Comparison of ENCODE assay signal across 1 cellular context in the genomic region with DNA sequence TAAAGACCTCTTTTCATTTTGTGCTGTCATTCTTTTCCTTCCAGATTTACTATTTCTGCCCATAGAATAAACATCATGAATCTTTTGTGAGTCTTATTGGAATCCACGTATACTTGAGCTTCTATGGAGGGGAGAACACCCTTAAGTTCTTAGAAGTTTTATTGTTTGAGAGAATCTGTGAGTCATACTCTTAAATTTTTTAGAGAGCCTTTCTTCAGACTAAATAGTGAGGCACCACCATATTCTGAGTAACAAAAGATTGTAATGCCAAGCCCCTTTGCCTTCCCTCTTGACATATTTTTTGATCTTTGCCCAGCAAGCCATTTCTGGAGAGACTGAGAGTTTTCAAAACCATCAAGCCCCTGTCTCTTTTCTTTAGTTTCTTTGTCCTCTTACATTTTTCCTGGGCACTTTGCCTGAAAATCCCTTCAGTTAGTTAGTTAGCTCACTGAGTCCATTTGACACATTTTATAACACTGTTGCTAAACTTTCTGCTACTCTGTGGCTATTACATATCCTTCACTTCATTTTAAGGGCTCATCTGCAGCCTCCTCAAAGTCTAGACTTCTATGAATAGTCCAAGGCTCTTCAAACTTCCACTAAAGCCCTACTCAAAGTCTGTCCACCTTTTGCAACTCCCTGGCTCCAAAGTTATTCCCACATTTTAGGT.
TF ChIP-seq lines count a peak whose summit lies in the region.

No MANE protein-coding gene starts in this region.

TF ChIP-seq in WTC11, 78 proteins besides CTCF, POLR2A, EP300 and RAD21 (continued from another document):
- TF ChIP-seq, protein P1, sequence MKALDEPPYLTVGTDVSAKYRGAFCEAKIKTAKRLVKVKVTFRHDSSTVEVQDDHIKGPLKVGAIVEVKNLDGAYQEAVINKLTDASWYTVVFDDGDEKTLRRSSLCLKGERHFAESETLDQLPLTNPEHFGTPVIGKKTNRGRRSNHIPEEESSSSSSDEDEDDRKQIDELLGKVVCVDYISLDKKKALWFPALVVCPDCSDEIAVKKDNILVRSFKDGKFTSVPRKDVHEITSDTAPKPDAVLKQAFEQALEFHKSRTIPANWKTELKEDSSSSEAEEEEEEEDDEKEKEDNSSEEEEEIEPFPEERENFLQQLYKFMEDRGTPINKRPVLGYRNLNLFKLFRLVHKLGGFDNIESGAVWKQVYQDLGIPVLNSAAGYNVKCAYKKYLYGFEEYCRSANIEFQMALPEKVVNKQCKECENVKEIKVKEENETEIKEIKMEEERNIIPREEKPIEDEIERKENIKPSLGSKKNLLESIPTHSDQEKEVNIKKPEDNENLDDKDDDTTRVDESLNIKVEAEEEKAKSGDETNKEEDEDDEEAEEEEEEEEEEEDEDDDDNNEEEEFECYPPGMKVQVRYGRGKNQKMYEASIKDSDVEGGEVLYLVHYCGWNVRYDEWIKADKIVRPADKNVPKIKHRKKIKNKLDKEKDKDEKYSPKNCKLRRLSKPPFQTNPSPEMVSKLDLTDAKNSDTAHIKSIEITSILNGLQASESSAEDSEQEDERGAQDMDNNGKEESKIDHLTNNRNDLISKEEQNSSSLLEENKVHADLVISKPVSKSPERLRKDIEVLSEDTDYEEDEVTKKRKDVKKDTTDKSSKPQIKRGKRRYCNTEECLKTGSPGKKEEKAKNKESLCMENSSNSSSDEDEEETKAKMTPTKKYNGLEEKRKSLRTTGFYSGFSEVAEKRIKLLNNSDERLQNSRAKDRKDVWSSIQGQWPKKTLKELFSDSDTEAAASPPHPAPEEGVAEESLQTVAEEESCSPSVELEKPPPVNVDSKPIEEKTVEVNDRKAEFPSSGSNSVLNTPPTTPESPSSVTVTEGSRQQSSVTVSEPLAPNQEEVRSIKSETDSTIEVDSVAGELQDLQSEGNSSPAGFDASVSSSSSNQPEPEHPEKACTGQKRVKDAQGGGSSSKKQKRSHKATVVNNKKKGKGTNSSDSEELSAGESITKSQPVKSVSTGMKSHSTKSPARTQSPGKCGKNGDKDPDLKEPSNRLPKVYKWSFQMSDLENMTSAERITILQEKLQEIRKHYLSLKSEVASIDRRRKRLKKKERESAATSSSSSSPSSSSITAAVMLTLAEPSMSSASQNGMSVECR (CRISPR knock-in tag; IDR thresholded peaks at IDR 0.05; ENCODE audit: borderline replicate concordance): no peak
- no peak for TF ChIP-seq CREM (CRISPR knock-in tag; IDR thresholded peaks at IDR 0.05)
- no peak for TF ChIP-seq FOXJ3 (CRISPR knock-in tag; IDR thresholded peaks at IDR 0.05; ENCODE audit: borderline replicate concordance)
- TF ChIP-seq, protein P2, sequence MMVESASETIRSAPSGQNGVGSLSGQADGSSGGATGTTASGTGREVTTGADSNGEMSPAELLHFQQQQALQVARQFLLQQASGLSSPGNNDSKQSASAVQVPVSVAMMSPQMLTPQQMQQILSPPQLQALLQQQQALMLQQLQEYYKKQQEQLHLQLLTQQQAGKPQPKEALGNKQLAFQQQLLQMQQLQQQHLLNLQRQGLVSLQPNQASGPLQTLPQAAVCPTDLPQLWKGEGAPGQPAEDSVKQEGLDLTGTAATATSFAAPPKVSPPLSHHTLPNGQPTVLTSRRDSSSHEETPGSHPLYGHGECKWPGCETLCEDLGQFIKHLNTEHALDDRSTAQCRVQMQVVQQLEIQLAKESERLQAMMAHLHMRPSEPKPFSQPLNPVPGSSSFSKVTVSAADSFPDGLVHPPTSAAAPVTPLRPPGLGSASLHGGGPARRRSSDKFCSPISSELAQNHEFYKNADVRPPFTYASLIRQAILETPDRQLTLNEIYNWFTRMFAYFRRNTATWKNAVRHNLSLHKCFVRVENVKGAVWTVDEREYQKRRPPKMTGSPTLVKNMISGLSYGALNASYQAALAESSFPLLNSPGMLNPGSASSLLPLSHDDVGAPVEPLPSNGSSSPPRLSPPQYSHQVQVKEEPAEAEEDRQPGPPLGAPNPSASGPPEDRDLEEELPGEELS (CRISPR knock-in tag; IDR thresholded peaks at IDR 0.05): no peak
- no peak for TF ChIP-seq RELA (CRISPR knock-in tag; IDR thresholded peaks at IDR 0.05; ENCODE audit: borderline replicate concordance)
- no peak for TF ChIP-seq JUN (CRISPR knock-in tag; IDR thresholded peaks at IDR 0.05)
- no peak for TF ChIP-seq TEAD1 (CRISPR knock-in tag; IDR thresholded peaks at IDR 0.05)
- TF ChIP-seq JAZF1 (CRISPR knock-in tag; IDR thresholded peaks at IDR 0.05): no peak
- TF ChIP-seq, protein P3, sequence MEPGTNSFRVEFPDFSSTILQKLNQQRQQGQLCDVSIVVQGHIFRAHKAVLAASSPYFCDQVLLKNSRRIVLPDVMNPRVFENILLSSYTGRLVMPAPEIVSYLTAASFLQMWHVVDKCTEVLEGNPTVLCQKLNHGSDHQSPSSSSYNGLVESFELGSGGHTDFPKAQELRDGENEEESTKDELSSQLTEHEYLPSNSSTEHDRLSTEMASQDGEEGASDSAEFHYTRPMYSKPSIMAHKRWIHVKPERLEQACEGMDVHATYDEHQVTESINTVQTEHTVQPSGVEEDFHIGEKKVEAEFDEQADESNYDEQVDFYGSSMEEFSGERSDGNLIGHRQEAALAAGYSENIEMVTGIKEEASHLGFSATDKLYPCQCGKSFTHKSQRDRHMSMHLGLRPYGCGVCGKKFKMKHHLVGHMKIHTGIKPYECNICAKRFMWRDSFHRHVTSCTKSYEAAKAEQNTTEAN (CRISPR knock-in tag; IDR thresholded peaks at IDR 0.05): no peak
- TF ChIP-seq MYBL2 (CRISPR knock-in tag; IDR thresholded peaks at IDR 0.05): no peak
- TF ChIP-seq, protein P4, sequence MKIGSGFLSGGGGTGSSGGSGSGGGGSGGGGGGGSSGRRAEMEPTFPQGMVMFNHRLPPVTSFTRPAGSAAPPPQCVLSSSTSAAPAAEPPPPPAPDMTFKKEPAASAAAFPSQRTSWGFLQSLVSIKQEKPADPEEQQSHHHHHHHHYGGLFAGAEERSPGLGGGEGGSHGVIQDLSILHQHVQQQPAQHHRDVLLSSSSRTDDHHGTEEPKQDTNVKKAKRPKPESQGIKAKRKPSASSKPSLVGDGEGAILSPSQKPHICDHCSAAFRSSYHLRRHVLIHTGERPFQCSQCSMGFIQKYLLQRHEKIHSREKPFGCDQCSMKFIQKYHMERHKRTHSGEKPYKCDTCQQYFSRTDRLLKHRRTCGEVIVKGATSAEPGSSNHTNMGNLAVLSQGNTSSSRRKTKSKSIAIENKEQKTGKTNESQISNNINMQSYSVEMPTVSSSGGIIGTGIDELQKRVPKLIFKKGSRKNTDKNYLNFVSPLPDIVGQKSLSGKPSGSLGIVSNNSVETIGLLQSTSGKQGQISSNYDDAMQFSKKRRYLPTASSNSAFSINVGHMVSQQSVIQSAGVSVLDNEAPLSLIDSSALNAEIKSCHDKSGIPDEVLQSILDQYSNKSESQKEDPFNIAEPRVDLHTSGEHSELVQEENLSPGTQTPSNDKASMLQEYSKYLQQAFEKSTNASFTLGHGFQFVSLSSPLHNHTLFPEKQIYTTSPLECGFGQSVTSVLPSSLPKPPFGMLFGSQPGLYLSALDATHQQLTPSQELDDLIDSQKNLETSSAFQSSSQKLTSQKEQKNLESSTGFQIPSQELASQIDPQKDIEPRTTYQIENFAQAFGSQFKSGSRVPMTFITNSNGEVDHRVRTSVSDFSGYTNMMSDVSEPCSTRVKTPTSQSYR (CRISPR knock-in tag; IDR thresholded peaks at IDR 0.05): no peak
- no peak for TF ChIP-seq CBFB (CRISPR knock-in tag; IDR thresholded peaks at IDR 0.05; ENCODE audit: low read depth)
- TF ChIP-seq, protein P5, sequence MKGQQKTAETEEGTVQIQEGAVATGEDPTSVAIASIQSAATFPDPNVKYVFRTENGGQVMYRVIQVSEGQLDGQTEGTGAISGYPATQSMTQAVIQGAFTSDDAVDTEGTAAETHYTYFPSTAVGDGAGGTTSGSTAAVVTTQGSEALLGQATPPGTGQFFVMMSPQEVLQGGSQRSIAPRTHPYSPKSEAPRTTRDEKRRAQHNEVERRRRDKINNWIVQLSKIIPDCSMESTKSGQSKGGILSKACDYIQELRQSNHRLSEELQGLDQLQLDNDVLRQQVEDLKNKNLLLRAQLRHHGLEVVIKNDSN (CRISPR knock-in tag; IDR thresholded peaks at IDR 0.05): no peak
- TF ChIP-seq, protein P6, sequence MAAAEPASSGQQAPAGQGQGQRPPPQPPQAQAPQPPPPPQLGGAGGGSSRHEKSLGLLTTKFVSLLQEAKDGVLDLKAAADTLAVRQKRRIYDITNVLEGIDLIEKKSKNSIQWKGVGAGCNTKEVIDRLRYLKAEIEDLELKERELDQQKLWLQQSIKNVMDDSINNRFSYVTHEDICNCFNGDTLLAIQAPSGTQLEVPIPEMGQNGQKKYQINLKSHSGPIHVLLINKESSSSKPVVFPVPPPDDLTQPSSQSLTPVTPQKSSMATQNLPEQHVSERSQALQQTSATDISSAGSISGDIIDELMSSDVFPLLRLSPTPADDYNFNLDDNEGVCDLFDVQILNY (CRISPR knock-in tag; IDR thresholded peaks at IDR 0.05): no peak
- TF ChIP-seq RORB (CRISPR knock-in tag; IDR thresholded peaks at IDR 0.05): no peak
